16 cellular contexts compared by ENCODE assay signal in the genomic region with DNA sequence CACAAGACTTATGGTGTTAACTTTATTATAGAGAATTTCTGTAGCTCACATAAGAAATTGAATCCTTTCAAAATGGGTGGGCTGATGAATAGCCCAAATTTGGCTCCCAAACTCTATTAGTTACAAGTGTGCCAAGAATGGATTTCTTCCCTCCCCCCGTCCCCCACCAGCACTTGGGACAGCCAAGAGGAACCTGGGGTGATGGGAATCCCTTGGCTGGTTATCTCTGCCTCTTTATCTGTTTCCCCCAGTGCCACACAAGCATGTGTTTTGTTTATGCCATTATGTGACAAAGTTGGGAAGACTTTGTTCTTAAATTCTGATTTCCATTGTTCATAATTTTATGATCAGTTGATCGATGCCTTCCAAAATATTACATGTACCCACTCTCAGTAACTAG. TPM values are rescaled to one million over a fixed set of nuclear protein-coding genes. Genes with fewer than 3 reads are reported as not detected.
DNase-seq lines count a peak whose midpoint lies in the region; ATAC-seq and TF ChIP-seq lines count a peak whose summit lies in the region.
"Had no signal": no experiment of that assay in that cellular context is flagged by ENCODE, and none has a peak within 500 bp of the region (broad histone marks: within the 10 kb centered on the region; RNA-seq: fewer than 3 reads in every experiment).

No MANE protein-coding gene starts in this region.

- no peak overlapping the region for H3K4me3 ChIP-seq in left lung
- no peak overlapping the region for H3K4me3 ChIP-seq in gastrocnemius medialis
- no peak overlapping the region for H3K4me3 ChIP-seq in MG63
- H3K4me3 ChIP-seq: dorsolateral prefrontal cortex had no signal

- H3K4me1 Mint-ChIP-seq in CD14-positive monocyte (peaks cover 12% of the 10 kb centered on the region), WTC11 (peaks cover 31% of the 10 kb centered on the region)

- H3K9me3 ChIP-seq in left lung (no peaks in the 10 kb centered on the region), gastrocnemius medialis (no peaks in the 10 kb centered on the region), MG63 (no peaks in the 10 kb centered on the region)

- H3K36me3 ChIP-seq in left lung (peaks cover 0 to 8% of the 10 kb centered on the region in 2 donors), gastrocnemius medialis (peaks cover 0 to 17% of the 10 kb centered on the region in 2 donors), MG63 (peaks cover 37% of the 10 kb centered on the region)

- intact Hi-C loops in CD14-positive monocyte (cut with micrococcal nuclease), result loop anchor here in 1 of 2 donors (10.0 kb wide), 1 partner anchor 229 kb away; no protein-coding TSS in a partner anchor
- intact Hi-C loops in left lung (cut with DNase I), result no loop called here
- intact Hi-C loops in gastrocnemius medialis (cut with DNase I; ENCODE audit: low total_unique reads), result loop anchor here (5.0 kb wide), 1 partner anchor 61 kb away; no protein-coding TSS in a partner anchor

- no peak for TF ChIP-seq POLR2A in gastrocnemius medialis (IDR thresholded peaks at IDR 0.05)

- H3K27ac ChIP-seq in left lung (peak overlapping the region; percentile 62 to 65), gastrocnemius medialis (peak overlapping the region; percentile 61 to 79 (median 72))
- H3K27ac ChIP-seq: VCaP had no signal

- H3K36me3 Mint-ChIP-seq in CD14-positive monocyte, result no peaks in the 10 kb centered on the region
- no peaks in the 10 kb centered on the region for H3K36me3 Mint-ChIP-seq in WTC11

- POLR2A ChIA-PET in WTC11 (lab: Charles Lee), result no interaction called here

- H3K27me3 Mint-ChIP-seq in CD14-positive monocyte (ENCODE audit: low read depth in 3 of 3) (peaks cover 0 to 1% (median 0%) of the 10 kb centered on the region in 3 donors), WTC11 (ENCODE audit: low read depth) (no peaks in the 10 kb centered on the region)
- H3K27me3 Mint-ChIP-seq: stimulated activated naive CD8-positive, alpha-beta T cell treated with anti-CD3 and anti-CD28 coated beads, Interleukin-15, amount 100 ng/mL, for 72 hours had no signal

- H3K4me1 ChIP-seq in left lung, result peaks cover 19 to 28% of the 10 kb centered on the region in 2 donors
- H3K4me1 ChIP-seq in gastrocnemius medialis, result peaks cover 45 to 52% of the 10 kb centered on the region in 2 donors

- no peak overlapping the region for H3K4me3 Mint-ChIP-seq in CD14-positive monocyte
- H3K4me3 Mint-ChIP-seq in WTC11, result no peak overlapping the region
- H3K4me3 Mint-ChIP-seq: stimulated activated naive CD8-positive, alpha-beta T cell treated with anti-CD3 and anti-CD28 coated beads, Interleukin-15, amount 100 ng/mL, for 72 hours had no signal

- no peaks in the 10 kb centered on the region for H3K9me3 Mint-ChIP-seq in CD14-positive monocyte
- no peaks in the 10 kb centered on the region for H3K9me3 Mint-ChIP-seq in WTC11
- H3K9me3 Mint-ChIP-seq: stimulated activated naive CD8-positive, alpha-beta T cell treated with anti-CD3 and anti-CD28 coated beads, Interleukin-15, amount 100 ng/mL, for 72 hours had no signal

- ATAC-seq in WTC11 (no peak), left lung (no peak), gastrocnemius medialis (no peak), left lobe of liver (no peak)
- ATAC-seq: stimulated activated naive CD8-positive, alpha-beta T cell treated with anti-CD3 and anti-CD28 coated beads, Interleukin-15, amount 100 ng/mL, for 72 hours had no signal

- CTCF ChIA-PET in WTC11 (lab: Charles Lee), result interaction anchor here (1.2 kb wide), 1 partner anchor 408 kb away, joined by 6 read pairs; no protein-coding TSS in a partner anchor

- TF ChIP-seq CTCF in CD14-positive monocyte (IDR thresholded peaks at IDR 0.05) (no peak), WTC11 (IDR thresholded peaks at IDR 0.05) (no peak), left lung (IDR thresholded peaks at IDR 0.05) (no peak), gastrocnemius medialis (IDR thresholded peaks at IDR 0.05 in 4 of 5, conservative IDR thresholded peaks at IDR 0.05 in 1 of 5) (no peak)

- peak overlapping the region in 4 of 7 donors; percentile 16 to 55 (median 34) for H3K27ac Mint-ChIP-seq in CD14-positive monocyte
- peak overlapping the region; percentile 66; the same call in 1 of the 2 replicates for H3K27ac Mint-ChIP-seq in WTC11

- DNase-seq in CD14-positive monocyte (ENCODE audit: low spot score), result no peak
- no peak for DNase-seq in WTC11 (ENCODE audit: low spot score)
- no peak for DNase-seq in left lung
- DNase-seq in gastrocnemius medialis, result no peak
- no peak for DNase-seq in NCI-H2171 treated with DMSO at 0.1 percent for 48 hours (lab: John Stamatoyannopoulos, UW)
- no peak for DNase-seq in left lobe of liver (ENCODE audit: low spot score)
- DNase-seq in activated CD8-positive, alpha-beta memory T cell treated with anti-CD3 and anti-CD28 coated beads, Interleukin-2, amount 50 U/mL, for 4 hours, result no peak
- no peak for DNase-seq in MG63
- DNase-seq: activated CD8-positive, alpha-beta memory T cell treated with anti-CD3 and anti-CD28 coated beads for 24 hours; activated gamma-delta T cell treated with Interleukin-2 at 50 U/mL for 16 hours; dorsolateral prefrontal cortex; Karpas-422; NCI-H446 treated with DMSO at 0.1 percent for 48 hours; nucleus accumbens; stimulated activated naive CD8-positive, alpha-beta T cell treated with anti-CD3 and anti-CD28 coated beads, Interleukin-15, amount 100 ng/mL, for 72 hours had no signal

- H3K27me3 ChIP-seq in left lung (no peaks in the 10 kb centered on the region), gastrocnemius medialis (no peaks in the 10 kb centered on the region), MG63 (no peaks in the 10 kb centered on the region)
- H3K27me3 ChIP-seq: dorsolateral prefrontal cortex had no signal

- in situ Hi-C loops in gastrocnemius medialis (cut with MboI; ENCODE audit: low sequenced_read_pairs in 4 of 4), result loop anchor here in 3 of 4 donors (25.0 kb wide), 1 partner anchor 216 kb away; no protein-coding TSS in a partner anchor

TF ChIP-seq in WTC11, 78 proteins besides CTCF, POLR2A, EP300 and RAD21 (continues in another document):
- TF ChIP-seq, protein P1, sequence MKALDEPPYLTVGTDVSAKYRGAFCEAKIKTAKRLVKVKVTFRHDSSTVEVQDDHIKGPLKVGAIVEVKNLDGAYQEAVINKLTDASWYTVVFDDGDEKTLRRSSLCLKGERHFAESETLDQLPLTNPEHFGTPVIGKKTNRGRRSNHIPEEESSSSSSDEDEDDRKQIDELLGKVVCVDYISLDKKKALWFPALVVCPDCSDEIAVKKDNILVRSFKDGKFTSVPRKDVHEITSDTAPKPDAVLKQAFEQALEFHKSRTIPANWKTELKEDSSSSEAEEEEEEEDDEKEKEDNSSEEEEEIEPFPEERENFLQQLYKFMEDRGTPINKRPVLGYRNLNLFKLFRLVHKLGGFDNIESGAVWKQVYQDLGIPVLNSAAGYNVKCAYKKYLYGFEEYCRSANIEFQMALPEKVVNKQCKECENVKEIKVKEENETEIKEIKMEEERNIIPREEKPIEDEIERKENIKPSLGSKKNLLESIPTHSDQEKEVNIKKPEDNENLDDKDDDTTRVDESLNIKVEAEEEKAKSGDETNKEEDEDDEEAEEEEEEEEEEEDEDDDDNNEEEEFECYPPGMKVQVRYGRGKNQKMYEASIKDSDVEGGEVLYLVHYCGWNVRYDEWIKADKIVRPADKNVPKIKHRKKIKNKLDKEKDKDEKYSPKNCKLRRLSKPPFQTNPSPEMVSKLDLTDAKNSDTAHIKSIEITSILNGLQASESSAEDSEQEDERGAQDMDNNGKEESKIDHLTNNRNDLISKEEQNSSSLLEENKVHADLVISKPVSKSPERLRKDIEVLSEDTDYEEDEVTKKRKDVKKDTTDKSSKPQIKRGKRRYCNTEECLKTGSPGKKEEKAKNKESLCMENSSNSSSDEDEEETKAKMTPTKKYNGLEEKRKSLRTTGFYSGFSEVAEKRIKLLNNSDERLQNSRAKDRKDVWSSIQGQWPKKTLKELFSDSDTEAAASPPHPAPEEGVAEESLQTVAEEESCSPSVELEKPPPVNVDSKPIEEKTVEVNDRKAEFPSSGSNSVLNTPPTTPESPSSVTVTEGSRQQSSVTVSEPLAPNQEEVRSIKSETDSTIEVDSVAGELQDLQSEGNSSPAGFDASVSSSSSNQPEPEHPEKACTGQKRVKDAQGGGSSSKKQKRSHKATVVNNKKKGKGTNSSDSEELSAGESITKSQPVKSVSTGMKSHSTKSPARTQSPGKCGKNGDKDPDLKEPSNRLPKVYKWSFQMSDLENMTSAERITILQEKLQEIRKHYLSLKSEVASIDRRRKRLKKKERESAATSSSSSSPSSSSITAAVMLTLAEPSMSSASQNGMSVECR (CRISPR knock-in tag; IDR thresholded peaks at IDR 0.05; ENCODE audit: borderline replicate concordance), result no peak
- TF ChIP-seq ZBTB21 (CRISPR knock-in tag; IDR thresholded peaks at IDR 0.05; ENCODE audit: borderline replicate concordance) (no peak), SMAD3 (CRISPR knock-in tag; IDR thresholded peaks at IDR 0.05; ENCODE audit: borderline replicate concordance) (no peak), PRRX2 (CRISPR knock-in tag; IDR thresholded peaks at IDR 0.05) (no peak), ZNF423 (CRISPR knock-in tag; IDR thresholded peaks at IDR 0.05) (no peak), ZNF232 (CRISPR knock-in tag; IDR thresholded peaks at IDR 0.05) (no peak), KAT7 (CRISPR knock-in tag; IDR thresholded peaks at IDR 0.05; ENCODE audit: borderline replicate concordance) (no peak), SOX15 (CRISPR knock-in tag; IDR thresholded peaks at IDR 0.05) (no peak), ELF4 (CRISPR knock-in tag; IDR thresholded peaks at IDR 0.05; ENCODE audit: low read depth) (no peak), CREM (CRISPR knock-in tag; IDR thresholded peaks at IDR 0.05) (no peak)
- TF ChIP-seq, protein P2, sequence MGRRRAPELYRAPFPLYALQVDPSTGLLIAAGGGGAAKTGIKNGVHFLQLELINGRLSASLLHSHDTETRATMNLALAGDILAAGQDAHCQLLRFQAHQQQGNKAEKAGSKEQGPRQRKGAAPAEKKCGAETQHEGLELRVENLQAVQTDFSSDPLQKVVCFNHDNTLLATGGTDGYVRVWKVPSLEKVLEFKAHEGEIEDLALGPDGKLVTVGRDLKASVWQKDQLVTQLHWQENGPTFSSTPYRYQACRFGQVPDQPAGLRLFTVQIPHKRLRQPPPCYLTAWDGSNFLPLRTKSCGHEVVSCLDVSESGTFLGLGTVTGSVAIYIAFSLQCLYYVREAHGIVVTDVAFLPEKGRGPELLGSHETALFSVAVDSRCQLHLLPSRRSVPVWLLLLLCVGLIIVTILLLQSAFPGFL (CRISPR knock-in tag; IDR thresholded peaks at IDR 0.05; ENCODE audit: borderline replicate concordance), result no peak

RNA-seq across cellular contexts. Expression of a gene that starts 28.3 kb away (rescaled TPM):
- polyA plus RNA-seq in CD14-positive monocyte, result 1 to 10 TPM; 2.2 to 3.6 TPM
- 57.7 to 70.6 TPM (median 61.7 TPM) in 3 replicates for total RNA-seq in WTC11 (2021)
- total RNA-seq in left lung, result 10 to 100 TPM; 13.4 to 32.7 TPM
- 10 to 100 TPM; 23.2 to 89.5 (median 67.6) TPM for total RNA-seq in gastrocnemius medialis
- 9.7 TPM for total RNA-seq in left lobe of liver
- total RNA-seq in MG63 (2014; rRNA removed; shearing (Covaris generic); ENCODE audit: low replicate concordance), result 48.9 and 141 TPM in 2 replicates
